Comparison of ENCODE assay signal across 9 cellular contexts in the genomic region with DNA sequence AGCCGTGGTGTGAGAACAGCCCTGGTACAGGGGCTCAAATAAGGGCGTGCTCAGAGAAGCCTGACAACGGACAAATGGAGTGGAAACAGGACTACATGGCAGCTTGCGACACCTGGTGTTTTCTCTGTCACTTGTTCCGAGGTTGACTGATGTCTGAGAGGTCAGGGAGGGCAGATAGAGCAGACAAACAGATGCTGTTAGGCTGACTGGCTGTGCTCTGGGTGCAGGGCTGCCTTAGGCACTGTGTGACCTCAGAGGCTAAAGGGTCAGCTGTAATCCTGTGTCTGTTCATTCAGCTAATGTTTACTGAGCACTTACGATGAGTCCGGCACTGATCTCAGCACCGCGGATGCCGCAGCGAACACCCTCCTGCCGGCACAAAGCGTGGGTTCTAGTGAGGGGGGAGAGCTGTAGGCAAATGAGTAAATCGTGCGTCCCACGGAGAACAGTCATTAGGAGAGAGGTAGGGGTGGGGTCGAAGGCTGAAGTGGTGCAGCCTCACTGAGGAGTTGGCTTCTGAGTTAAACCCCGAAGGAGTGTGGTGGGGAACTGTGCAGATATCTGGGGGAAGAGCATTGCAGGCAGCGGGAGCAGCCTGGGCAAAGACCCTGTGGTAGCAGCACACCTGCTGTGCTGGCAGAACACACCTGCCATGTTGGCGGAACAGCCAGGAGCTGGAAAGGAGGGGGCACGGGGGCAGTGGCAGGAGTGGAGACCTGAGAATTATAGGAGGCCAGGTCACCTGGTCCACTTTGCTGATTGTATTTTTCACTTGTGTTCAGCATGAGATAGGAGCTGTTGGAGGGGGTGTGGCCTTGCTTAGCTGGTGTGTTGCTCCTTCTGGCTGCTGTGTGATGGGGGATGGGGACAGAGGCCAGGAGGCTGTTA. TPM values are rescaled to one million over a fixed set of nuclear protein-coding genes. Genes with fewer than 3 reads are reported as not detected.
DNase-seq lines count a peak whose midpoint lies in the region; ATAC-seq and TF ChIP-seq lines count a peak whose summit lies in the region.
"Had no signal": no experiment of that assay in that cellular context is flagged by ENCODE, and none has a peak within 500 bp of the region (broad histone marks: within the 10 kb centered on the region; RNA-seq: fewer than 3 reads in every experiment).

No MANE protein-coding gene starts in this region.

- H3K4me3 ChIP-seq in osteoblast (ENCODE audit: insufficient read depth, low read length), result no peak overlapping the region
- H3K4me3 ChIP-seq: SK-N-MC had no signal

- TF ChIP-seq CTCF in osteoblast (IDR thresholded peaks at IDR 0.05; ENCODE audit: extremely low read depth, low read depth, low read length), result no peak

- no peak overlapping the region for H3K27ac ChIP-seq in osteoblast (ENCODE audit: low read depth, low read length)
- H3K27ac ChIP-seq: SK-N-MC had no signal

- H3K9me3 Mint-ChIP-seq in activated CD4-positive, alpha-beta T cell treated with anti-CD3 and anti-CD28 coated beads for 36 hours (ENCODE audit: low read depth), result no peaks in the 10 kb centered on the region
- no peaks in the 10 kb centered on the region for H3K9me3 Mint-ChIP-seq in activated CD4-positive, alpha-beta T cell treated with anti-CD3 and anti-CD28 coated beads, Interleukin-2, amount 10 ng/mL, durations not matched to agents 24 days and 14 days

- no peaks in the 10 kb centered on the region for H3K4me1 ChIP-seq in osteoblast (ENCODE audit: insufficient read depth, low read length)

- H3K27me3 ChIP-seq in osteoblast (ENCODE audit: insufficient read depth, low read length), result no peaks in the 10 kb centered on the region

- no peak overlapping the region for H3K4me3 Mint-ChIP-seq in activated CD4-positive, alpha-beta T cell treated with anti-CD3 and anti-CD28 coated beads for 36 hours
- no peak overlapping the region for H3K4me3 Mint-ChIP-seq in activated CD4-positive, alpha-beta T cell treated with anti-CD3 and anti-CD28 coated beads, Interleukin-2, amount 10 ng/mL, durations not matched to agents 24 days and 14 days

- DNase-seq in activated CD4-positive, alpha-beta T cell treated with anti-CD3 and anti-CD28 coated beads for 36 hours, result peak; percentile 15
- DNase-seq in activated CD4-positive, alpha-beta T cell treated with anti-CD3 and anti-CD28 coated beads for 1 hour, result no peak
- peak; percentile 83 for DNase-seq in NCI-H2196 treated with DMSO at 0.1 percent for 48 hours (lab: John Stamatoyannopoulos, UW; ENCODE audit: unreplicated experiment)
- DNase-seq in osteoblast (ENCODE audit: insufficient read length, low spot score, missing footprints), result peak; percentile 65
- no peak for DNase-seq in NK-92 (lab: John Stamatoyannopoulos, UW; ENCODE audit: unreplicated experiment)
- no peak for DNase-seq in ACHN
- no peak for DNase-seq in activated CD4-positive, alpha-beta T cell treated with anti-CD3 and anti-CD28 coated beads, Interleukin-2, amount 10 ng/mL, durations not matched to agents 24 days and 14 days

- H3K4me1 Mint-ChIP-seq in activated CD4-positive, alpha-beta T cell treated with anti-CD3 and anti-CD28 coated beads for 36 hours, result no peaks in the 10 kb centered on the region
- peaks cover 4% of the 10 kb centered on the region for H3K4me1 Mint-ChIP-seq in activated CD4-positive, alpha-beta T cell treated with anti-CD3 and anti-CD28 coated beads, Interleukin-2, amount 10 ng/mL, durations not matched to agents 24 days and 14 days

- ATAC-seq in activated CD4-positive, alpha-beta T cell treated with anti-CD3 and anti-CD28 coated beads for 36 hours, result peak; percentile 65
- peak; percentile 89 for ATAC-seq in HG02642 (IDR thresholded peaks at IDR 0.05; ENCODE audit: poor library complexity, unreplicated experiment)

- no peak overlapping the region for H3K27ac Mint-ChIP-seq in activated CD4-positive, alpha-beta T cell treated with anti-CD3 and anti-CD28 coated beads for 36 hours
- no peak overlapping the region for H3K27ac Mint-ChIP-seq in activated CD4-positive, alpha-beta T cell treated with anti-CD3 and anti-CD28 coated beads, Interleukin-2, amount 10 ng/mL, durations not matched to agents 24 days and 14 days

- H3K79me2 ChIP-seq in osteoblast (ENCODE audit: insufficient read depth, low read length), result no peaks in the 10 kb centered on the region

- H3K9me3 ChIP-seq in osteoblast (ENCODE audit: low read depth, low read length), result no peaks in the 10 kb centered on the region

- intact Hi-C loops in activated CD4-positive, alpha-beta T cell treated with anti-CD3 and anti-CD28 coated beads for 36 hours (cut with DNase I, micrococcal nuclease), result no loop called here
- intact Hi-C loops in activated CD4-positive, alpha-beta T cell treated with anti-CD3 and anti-CD28 coated beads, Interleukin-2, amount 10 ng/mL, durations not matched to agents 24 days and 14 days (cut with micrococcal nuclease), result no loop called here

- H2AFZ ChIP-seq in osteoblast (ENCODE audit: low read length), result no peak overlapping the region

- no peaks in the 10 kb centered on the region for H4K20me1 ChIP-seq in osteoblast (ENCODE audit: insufficient read depth, low read length)

- H3K36me3 ChIP-seq in osteoblast (ENCODE audit: insufficient read depth, low read length), result peaks cover 23% of the 10 kb centered on the region

- in situ Hi-C loops in ACHN (cut with HindIII; ENCODE audit: low pct_ligation_motif_present, low pct_unique_long_range_greater_than_20kb, low sequenced_read_pairs), result no loop called here

- no peak overlapping the region for H3K4me2 ChIP-seq in osteoblast (ENCODE audit: insufficient read depth, low read length)

- peaks cover 20% of the 10 kb centered on the region for H3K36me3 Mint-ChIP-seq in activated CD4-positive, alpha-beta T cell treated with anti-CD3 and anti-CD28 coated beads for 36 hours (ENCODE audit: low read depth)
- H3K36me3 Mint-ChIP-seq in activated CD4-positive, alpha-beta T cell treated with anti-CD3 and anti-CD28 coated beads, Interleukin-2, amount 10 ng/mL, durations not matched to agents 24 days and 14 days (ENCODE audit: low read depth), result peaks cover 6% of the 10 kb centered on the region

- POLR2A ChIA-PET in activated CD4-positive, alpha-beta T cell treated with anti-CD3 and anti-CD28 coated beads for 36 hours (lab: Charles Lee), result no interaction called here

- H3K27me3 Mint-ChIP-seq in activated CD4-positive, alpha-beta T cell treated with anti-CD3 and anti-CD28 coated beads for 36 hours, result no peaks in the 10 kb centered on the region
- no peaks in the 10 kb centered on the region for H3K27me3 Mint-ChIP-seq in activated CD4-positive, alpha-beta T cell treated with anti-CD3 and anti-CD28 coated beads, Interleukin-2, amount 10 ng/mL, durations not matched to agents 24 days and 14 days

- CTCF ChIA-PET in activated CD4-positive, alpha-beta T cell treated with anti-CD3 and anti-CD28 coated beads for 36 hours (lab: Charles Lee), result interaction anchor here (0.7 to 0.9 kb wide), 2 partner anchors 64 to 162 kb away, joined by 4 read pairs; no protein-coding TSS in a partner anchor

RNA-seq across cellular contexts. Expression of a gene that starts 35.0 kb away (rescaled TPM):
- 10 to 100 TPM; 25.6 to 34.9 TPM for total RNA-seq in activated CD4-positive, alpha-beta T cell treated with anti-CD3 and anti-CD28 coated beads for 36 hours
- total RNA-seq in osteoblast, result 15.3 and 15.6 TPM in 2 replicates
- 15.7 and 16.0 TPM in 2 replicates for total RNA-seq in activated CD4-positive, alpha-beta T cell treated with anti-CD3 and anti-CD28 coated beads, Interleukin-2, amount 10 ng/mL, durations not matched to agents 24 days and 14 days

RNA-seq across cellular contexts. Expression of a gene that starts 54.3 kb away (rescaled TPM):
- total RNA-seq in activated CD4-positive, alpha-beta T cell treated with anti-CD3 and anti-CD28 coated beads for 36 hours, result 10 to 100 TPM; 57.2 to 71.2 TPM
- total RNA-seq in osteoblast, result 83.2 and 87.8 TPM in 2 replicates
- 81.7 and 84.2 TPM in 2 replicates for total RNA-seq in activated CD4-positive, alpha-beta T cell treated with anti-CD3 and anti-CD28 coated beads, Interleukin-2, amount 10 ng/mL, durations not matched to agents 24 days and 14 days

Comparison
In these comparisons a context has a peak if more than half of its experiments do, and no peak if none do; other contexts are left out.
1. DNase-seq: peak in activated CD4-positive, alpha-beta T cell treated with anti-CD3 and anti-CD28 coated beads for 36 hours (single experiment), NCI-H2196 treated with DMSO at 0.1 percent for 48 hours (single experiment) and osteoblast (single experiment); none in activated CD4-positive, alpha-beta T cell treated with anti-CD3 and anti-CD28 coated beads for 1 hour (single experiment), NK-92 (single experiment), ACHN (single experiment) and activated CD4-positive, alpha-beta T cell treated with anti-CD3 and anti-CD28 coated beads, Interleukin-2, amount 10 ng/mL, durations not matched to agents 24 days and 14 days (single experiment).